Comparison of ENCODE assay signal across 14 cellular contexts in the genomic region with DNA sequence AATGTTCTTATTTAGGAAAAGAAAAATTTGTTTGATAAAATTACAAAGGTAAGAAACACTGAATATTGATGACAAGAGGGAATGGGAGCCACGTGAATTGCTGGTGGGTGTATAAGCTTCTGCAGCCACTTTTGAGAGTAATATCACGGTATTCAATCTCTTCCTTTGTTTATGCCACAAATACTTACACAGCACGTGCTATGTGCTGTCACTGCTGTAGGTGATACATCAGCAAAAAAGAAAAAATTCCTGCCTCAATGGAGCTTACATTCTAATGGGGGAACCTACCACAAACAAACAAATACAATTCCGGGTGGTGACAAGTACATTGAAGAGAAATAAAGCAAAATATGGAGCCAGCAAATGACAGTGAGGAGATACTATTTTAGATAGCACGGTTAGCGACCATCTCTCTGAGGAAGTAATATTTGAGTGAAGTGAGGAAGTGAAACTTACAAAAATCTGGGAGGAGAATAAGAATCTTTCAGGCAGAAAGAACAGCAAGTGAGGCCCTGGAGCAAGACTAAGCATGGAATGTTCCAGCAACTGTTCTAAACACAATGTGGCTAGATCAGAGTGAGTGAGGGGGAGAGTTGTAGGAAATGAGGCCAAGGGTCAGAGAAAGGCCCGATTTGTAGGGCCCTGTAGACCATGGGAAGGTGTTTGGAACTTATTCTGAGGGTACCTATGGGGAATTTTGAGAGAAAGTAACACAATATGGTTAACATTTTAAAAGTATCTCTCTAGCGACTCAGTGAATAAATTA. TPM values are rescaled to one million over a fixed set of nuclear protein-coding genes. Genes with fewer than 3 reads are reported as not detected.
DNase-seq lines count a peak whose midpoint lies in the region; ATAC-seq and TF ChIP-seq lines count a peak whose summit lies in the region.
"Had no signal": no experiment of that assay in that cellular context is flagged by ENCODE, and none has a peak within 500 bp of the region (broad histone marks: within the 10 kb centered on the region; RNA-seq: fewer than 3 reads in every experiment).

No MANE protein-coding gene starts in this region.

- CTCF ChIA-PET in CD4-positive, alpha-beta memory T cell (lab: Charles Lee; ENCODE audit: partially characterized antibody) = no interaction called here

- no peaks in the 10 kb centered on the region for H3K36me3 ChIP-seq in CD4-positive, alpha-beta memory T cell (ENCODE audit: insufficient read depth, low read length)
- H3K36me3 ChIP-seq: right atrium auricular region had no signal

- H3K36me3 Mint-ChIP-seq in CD4-positive, alpha-beta memory T cell = no peaks in the 10 kb centered on the region

- no peak for TF ChIP-seq CTCF in foreskin keratinocyte (conservative IDR thresholded peaks at IDR 0.05)

- H3K27me3 Mint-ChIP-seq in CD4-positive, alpha-beta memory T cell = peaks cover 0 to 8% of the 10 kb centered on the region in 2 donors

- H3K27me3 ChIP-seq in CD4-positive, alpha-beta memory T cell (ENCODE audit: insufficient read depth, low read length) = no peaks in the 10 kb centered on the region
- peaks cover 4% of the 10 kb centered on the region for H3K27me3 ChIP-seq in foreskin keratinocyte
- H3K27me3 ChIP-seq: right atrium auricular region had no signal

- no peaks in the 10 kb centered on the region for H3K9me3 ChIP-seq in CD4-positive, alpha-beta memory T cell (ENCODE audit: control insufficient read depth in 1 of 2, low read length in 2 of 2)
- H3K9me3 ChIP-seq: right atrium auricular region had no signal

- intact Hi-C loops in CD4-positive, alpha-beta memory T cell (cut with micrococcal nuclease) = no loop called here

- no peaks in the 10 kb centered on the region for H3K9me3 Mint-ChIP-seq in CD4-positive, alpha-beta memory T cell
- H3K9me3 Mint-ChIP-seq: activated T-helper 17 cell treated with anti-CD3 and anti-CD28 coated beads, Interleukin-2, amount 50 U/mL, for 72 hours had no signal

- ATAC-seq in GM19023 (IDR thresholded peaks at IDR 0.05; ENCODE audit: unreplicated experiment) = peak; percentile 50
- ATAC-seq in HG02610 (IDR thresholded peaks at IDR 0.05; ENCODE audit: unreplicated experiment) = peak; percentile 47
- no peak for ATAC-seq in foreskin keratinocyte
- no peak for ATAC-seq in HG02571 (IDR thresholded peaks at IDR 0.05; ENCODE audit: unreplicated experiment)

- POLR2A ChIA-PET in CD4-positive, alpha-beta memory T cell (lab: Charles Lee; ENCODE audit: partially characterized antibody) = interaction anchor here (0.7 kb wide), 1 partner anchor 8 kb away, joined by 3 read pairs; no protein-coding TSS in a partner anchor

- peaks cover 0 to 7% (median 5%) of the 10 kb centered on the region in 4 donors for H3K4me1 Mint-ChIP-seq in CD4-positive, alpha-beta memory T cell

- no peak overlapping the region for H3K4me3 ChIP-seq in CD4-positive, alpha-beta memory T cell (ENCODE audit: low read length in 2 of 2)
- H3K4me3 ChIP-seq: right atrium auricular region had no signal

- H3K27ac Mint-ChIP-seq in CD4-positive, alpha-beta memory T cell = peak overlapping the region in 1 of 7 donors; percentile 5
- H3K27ac Mint-ChIP-seq: activated T-helper 17 cell treated with anti-CD3 and anti-CD28 coated beads, Interleukin-2, amount 50 U/mL, for 72 hours had no signal

- peaks cover 4% of the 10 kb centered on the region for H3K4me1 ChIP-seq in CD4-positive, alpha-beta memory T cell (ENCODE audit: insufficient read depth, low read length)
- peaks cover 9% of the 10 kb centered on the region for H3K4me1 ChIP-seq in foreskin keratinocyte
- H3K4me1 ChIP-seq: right atrium auricular region had no signal

- H3K27ac ChIP-seq in CD4-positive, alpha-beta memory T cell (ENCODE audit: low read depth, low read length) = no peak overlapping the region
- no peak overlapping the region for H3K27ac ChIP-seq in foreskin keratinocyte
- H3K27ac ChIP-seq: right atrium auricular region had no signal

- DNase-seq in MV-4-11 (lab: John Stamatoyannopoulos, UW) = peak; percentile 78
- DNase-seq in pons (ENCODE audit: low spot score) = peak; percentile 44
- DNase-seq in CD4-positive, alpha-beta memory T cell = no peak
- DNase-seq in foreskin keratinocyte = no peak
- DNase-seq: EL, KG1 had no signal

- no peak overlapping the region for H3K4me3 Mint-ChIP-seq in CD4-positive, alpha-beta memory T cell
- H3K4me3 Mint-ChIP-seq: activated T-helper 17 cell treated with anti-CD3 and anti-CD28 coated beads, Interleukin-2, amount 50 U/mL, for 72 hours had no signal

RNA-seq across cellular contexts. Expression of gene FCRLB, which starts 2.6 kb away (rescaled TPM):
- 1 to 10 TPM; 1.2 to 1.5 TPM for total RNA-seq in CD4-positive, alpha-beta memory T cell
- polyA plus RNA-seq in CD4-positive, alpha-beta memory T cell = 1 to 10 TPM; 1.0 to 1.6 TPM
- total RNA-seq in foreskin keratinocyte = 0.51 and 0.92 TPM in 2 replicates
- polyA plus RNA-seq in foreskin keratinocyte = 0.72 and 0.87 TPM in 2 replicates
- total RNA-seq: activated T-helper 17 cell treated with anti-CD3 and anti-CD28 coated beads, Interleukin-2, amount 50 U/mL, for 72 hours had no signal

RNA-seq across cellular contexts. Expression of gene FCRLA, which starts 11.7 kb away (rescaled TPM):
- total RNA-seq in CD4-positive, alpha-beta memory T cell = not detected
- 1 to 10 TPM in 1 of 2 donors, under 1 TPM in 1; 0.23 to 2.7 TPM for polyA plus RNA-seq in CD4-positive, alpha-beta memory T cell
- total RNA-seq in foreskin keratinocyte = 0.53 and 0.58 TPM in 2 replicates
- polyA plus RNA-seq in foreskin keratinocyte = 0.45 and 0.77 TPM in 2 replicates
- total RNA-seq: activated T-helper 17 cell treated with anti-CD3 and anti-CD28 coated beads, Interleukin-2, amount 50 U/mL, for 72 hours; chondrocyte; lung microvascular endothelial cell had no signal

RNA-seq across cellular contexts. Expression of gene DUSP12, which starts 30.8 kb away (rescaled TPM):
- 10 to 100 TPM; 30.4 to 31.6 TPM for total RNA-seq in CD4-positive, alpha-beta memory T cell
- 10 to 100 TPM; 53.8 to 86.5 TPM for polyA plus RNA-seq in CD4-positive, alpha-beta memory T cell
- total RNA-seq in foreskin keratinocyte = 31.9 and 32.0 TPM in 2 replicates
- 27.1 and 30.0 TPM in 2 replicates for polyA plus RNA-seq in foreskin keratinocyte

RNA-seq across cellular contexts. Expression of gene ATF6, which starts 47.4 kb away (rescaled TPM):
- 10 to 100 TPM; 22.3 to 22.4 TPM for total RNA-seq in CD4-positive, alpha-beta memory T cell
- 10 to 100 TPM; 14.3 to 22.7 TPM for polyA plus RNA-seq in CD4-positive, alpha-beta memory T cell
- 16.1 and 16.8 TPM in 2 replicates for total RNA-seq in foreskin keratinocyte
- 8.3 and 10.8 TPM in 2 replicates for polyA plus RNA-seq in foreskin keratinocyte

RNA-seq across cellular contexts. Expression of gene FCGR2B, which starts 55.8 kb away (rescaled TPM):
- under 1 TPM; 0.93 to 0.94 TPM for total RNA-seq in CD4-positive, alpha-beta memory T cell
- 1 to 10 TPM in 1 of 2 donors, under 1 TPM in 1; 0.49 to 2.1 TPM for polyA plus RNA-seq in CD4-positive, alpha-beta memory T cell
- total RNA-seq in foreskin keratinocyte = not detected in 2 replicates
- polyA plus RNA-seq in foreskin keratinocyte = not detected in 2 replicates
- total RNA-seq: chondrocyte, fibroblast of villous mesenchyme, lung microvascular endothelial cell had no signal

Comparison
In these comparisons a context has a peak if more than half of its experiments do, and no peak if none do; other contexts are left out.
1. ATAC-seq: peak in GM19023 (single experiment) and HG02610 (single experiment); none in foreskin keratinocyte (single experiment) and HG02571 (single experiment).
2. DNase-seq: peak in MV-4-11 (single experiment) and pons (single experiment); none in CD4-positive, alpha-beta memory T cell (0 of 5) and foreskin keratinocyte (0 of 2).